ENCODE assay signal across 34 cellular contexts in genomic region chr14:41374092-41374491, GRCh38.
"Had no signal": no experiment of that assay in that cellular context is flagged by ENCODE, and none has a peak within 500 bp of the region (broad histone marks: within the 10 kb centered on the region; RNA-seq: fewer than 3 reads in every experiment).

No MANE protein-coding gene starts in this region.

- H3K4me3 ChIP-seq: MG63 had no signal

- DNase-seq: Karpas-422, Kasumi-1, MG63, MM.1S, MV-4-11, NCI-H1048, NCI-H1092, NCI-H1092 treated with DMSO at 0.1 percent for 48 hours, NCI-H1105, NCI-H1105 treated with DMSO at 0.1 percent for 48 hours, NCI-H1417, NCI-H1417 treated with DMSO at 0.1 percent for 48 hours, NCI-H1436, NCI-H1436 treated with DMSO at 0.1 percent for 48 hours, NCI-H146, NCI-H1694, NCI-H1694 treated with DMSO at 0.1 percent for 48 hours, NCI-H187, NCI-H187 treated with DMSO at 0.1 percent for 48 hours, NCI-H1930, NCI-H2029, NCI-H2029 treated with DMSO at 0.1 percent for 48 hours, NCI-H2081, NCI-H2081 treated with DMSO at 0.1 percent for 48 hours, NCI-H2107, NCI-H2171, NCI-H2171 treated with DMSO at 0.1 percent for 48 hours, NCI-H2227 treated with DMSO at 0.1 percent for 48 hours, NCI-H226, NCI-H345, NCI-H446, NCI-H446 treated with DMSO at 0.1 percent for 48 hours, NCI-H510A, NCI-H510A treated with DMSO at 0.1 percent for 48 hours had no signal

- H3K9me3 ChIP-seq: MG63 had no signal

- H3K36me3 ChIP-seq: MG63 had no signal

- H3K27me3 ChIP-seq: MG63 had no signal
